17 cellular contexts compared by ENCODE assay signal in the genomic region with DNA sequence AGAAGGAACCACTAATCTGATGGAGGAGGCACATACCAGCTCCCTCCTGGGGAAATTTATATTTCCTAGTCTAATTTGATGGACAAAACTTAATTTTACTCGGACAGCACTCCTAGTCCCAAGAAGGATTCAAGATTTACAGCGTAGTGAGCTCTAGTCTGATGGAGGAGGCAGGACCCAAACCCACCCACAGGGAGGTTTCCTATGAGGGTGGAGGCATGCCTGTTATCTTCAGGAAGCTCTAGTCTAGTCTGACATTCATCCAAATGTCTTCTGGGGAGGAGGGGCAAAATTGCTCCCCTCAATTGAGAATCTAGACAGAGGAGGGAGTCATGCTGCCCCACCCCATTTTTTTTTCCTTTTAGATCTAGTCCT. TPM values are rescaled to one million over a fixed set of nuclear protein-coding genes. Genes with fewer than 3 reads are reported as not detected.
A peak's percentile ranks its signal among the peaks of the same experiment; 100 is the strongest.
DNase-seq lines count a peak whose midpoint lies in the region; ATAC-seq and TF ChIP-seq lines count a peak whose summit lies in the region.
"Had no signal": no experiment of that assay in that cellular context is flagged by ENCODE, and none has a peak within 500 bp of the region (broad histone marks: within the 10 kb centered on the region; RNA-seq: fewer than 3 reads in every experiment).

No MANE protein-coding gene starts in this region.

- TF ChIP-seq CTCF in natural killer cell (IDR thresholded peaks at IDR 0.05) (no peak), body of pancreas (IDR thresholded peaks at IDR 0.05) (no peak), osteoblast (IDR thresholded peaks at IDR 0.05; ENCODE audit: extremely low read depth, low read depth, low read length) (no peak), upper lobe of right lung (IDR thresholded peaks at IDR 0.05) (no peak)

- DNase-seq in natural killer cell treated with Interleukin-12 subunit alpha and Interleukin-12 subunit beta and Interleukin-15 and Interleukin-18, amount 100 ng/mL, for 72 hours (ENCODE audit: low spot score): no peak
- no peak for DNase-seq in natural killer cell
- DNase-seq in body of pancreas: no peak
- no peak for DNase-seq in osteoblast (ENCODE audit: insufficient read length, low spot score, missing footprints)
- DNase-seq in upper lobe of right lung: no peak
- no peak for DNase-seq in glomerular visceral epithelial cell (ENCODE audit: extremely low spot score)
- DNase-seq in COR-L47 (lab: John Stamatoyannopoulos, UW): no peak
- no peak for DNase-seq in aorta
- DNase-seq: ACHN; AML-193; CD4-positive, CD25-positive, alpha-beta regulatory T cell; NCI-H1436; NCI-H2081; NCI-H510A; NCI-H774 had no signal

- H3K36me3 ChIP-seq in body of pancreas (replicated peaks in 1 of 2; ENCODE audit: insufficient read depth in 1 of 2, low read depth in 2 of 2) (no peaks in the 10 kb centered on the region), osteoblast (ENCODE audit: insufficient read depth, low read length) (no peaks in the 10 kb centered on the region), upper lobe of right lung (no peaks in the 10 kb centered on the region), aorta (ENCODE audit: control insufficient read depth in 1 of 2, insufficient read depth in 2 of 2, low read length in 1 of 2) (no peaks in the 10 kb centered on the region)
- H3K36me3 ChIP-seq: SJSA1 had no signal

- no peaks in the 10 kb centered on the region for H3K9me3 Mint-ChIP-seq in natural killer cell treated with Interleukin-12 subunit alpha and Interleukin-12 subunit beta and Interleukin-15 and Interleukin-18, amount 100 ng/mL, for 72 hours
- no peaks in the 10 kb centered on the region for H3K9me3 Mint-ChIP-seq in natural killer cell
- H3K9me3 Mint-ChIP-seq: CD4-positive, CD25-positive, alpha-beta regulatory T cell had no signal

- no peak for ATAC-seq in natural killer cell treated with Interleukin-12 subunit alpha and Interleukin-12 subunit beta and Interleukin-15 and Interleukin-18, amount 100 ng/mL, for 72 hours
- ATAC-seq in natural killer cell (no peak), body of pancreas (no peak), upper lobe of right lung (no peak), aorta (ENCODE audit: low FRiP score) (no peak)

- H3K4me1 Mint-ChIP-seq in natural killer cell treated with Interleukin-12 subunit alpha and Interleukin-12 subunit beta and Interleukin-15 and Interleukin-18, amount 100 ng/mL, for 72 hours (ENCODE audit: low read depth in 2 of 2): peaks cover 36 to 51% of the 10 kb centered on the region in 2 donors
- peaks cover 18 to 45% of the 10 kb centered on the region in 2 donors for H3K4me1 Mint-ChIP-seq in natural killer cell

- H3K27me3 ChIP-seq in body of pancreas (no peaks in the 10 kb centered on the region), osteoblast (ENCODE audit: insufficient read depth, low read length) (no peaks in the 10 kb centered on the region), upper lobe of right lung (no peaks in the 10 kb centered on the region), aorta (ENCODE audit: control insufficient read depth in 1 of 2, insufficient read depth in 2 of 2, low read length in 1 of 2) (no peaks in the 10 kb centered on the region)
- H3K27me3 ChIP-seq: SJSA1 had no signal

- no peak overlapping the region for H3K4me3 ChIP-seq in body of pancreas
- H3K4me3 ChIP-seq in osteoblast (ENCODE audit: insufficient read depth, low read length): peak overlapping the region; percentile 23
- no peak overlapping the region for H3K4me3 ChIP-seq in upper lobe of right lung
- H3K4me3 ChIP-seq in aorta (ENCODE audit: low read length in 2 of 2): no peak overlapping the region
- H3K4me3 ChIP-seq: SJSA1 had no signal

- H3K9me3 ChIP-seq in body of pancreas (no peaks in the 10 kb centered on the region), osteoblast (ENCODE audit: low read depth, low read length) (no peaks in the 10 kb centered on the region), upper lobe of right lung (no peaks in the 10 kb centered on the region), aorta (ENCODE audit: control insufficient read depth, low read length) (no peaks in the 10 kb centered on the region)
- H3K9me3 ChIP-seq: SJSA1 had no signal

- H4K20me1 ChIP-seq in osteoblast (ENCODE audit: insufficient read depth, low read length): no peaks in the 10 kb centered on the region

- H3K27ac Mint-ChIP-seq in natural killer cell treated with Interleukin-12 subunit alpha and Interleukin-12 subunit beta and Interleukin-15 and Interleukin-18, amount 100 ng/mL, for 72 hours: peak overlapping the region in 1 of 2 donors; percentile 90
- H3K27ac Mint-ChIP-seq in natural killer cell: no peak overlapping the region

- no peaks in the 10 kb centered on the region for H3K79me2 ChIP-seq in osteoblast (ENCODE audit: insufficient read depth, low read length)

- intact Hi-C loops in natural killer cell (cut with micrococcal nuclease): no loop called here
- intact Hi-C loops in body of pancreas (cut with DNase I): loop anchor here (5.0 kb wide), 1 partner anchor 236 kb away; a partner anchor contains a TSS
- intact Hi-C loops in upper lobe of right lung (cut with DNase I): no loop called here
- intact Hi-C loops in aorta (cut with DNase I): no loop called here

- WGBS in body of pancreas, 2 donors: 75 to 84% methylated on average over 2 of the region's 2 CpGs
- WGBS in aorta, 2 donors: 88% methylated on average over 2 of the region's 2 CpGs

- H3K4me1 ChIP-seq in body of pancreas (peaks cover 57% of the 10 kb centered on the region), osteoblast (ENCODE audit: insufficient read depth, low read length) (peaks cover 56% of the 10 kb centered on the region), upper lobe of right lung (peaks cover 38% of the 10 kb centered on the region), aorta (ENCODE audit: control insufficient read depth in 1 of 2, insufficient read depth in 2 of 2, low read length in 2 of 2) (no peaks in the 10 kb centered on the region)

- no peaks in the 10 kb centered on the region for H3K36me3 Mint-ChIP-seq in natural killer cell treated with Interleukin-12 subunit alpha and Interleukin-12 subunit beta and Interleukin-15 and Interleukin-18, amount 100 ng/mL, for 72 hours
- no peaks in the 10 kb centered on the region for H3K36me3 Mint-ChIP-seq in natural killer cell
- H3K36me3 Mint-ChIP-seq: CD4-positive, CD25-positive, alpha-beta regulatory T cell had no signal

- H3K4me3 Mint-ChIP-seq in natural killer cell treated with Interleukin-12 subunit alpha and Interleukin-12 subunit beta and Interleukin-15 and Interleukin-18, amount 100 ng/mL, for 72 hours: peak overlapping the region; percentile 87
- no peak overlapping the region for H3K4me3 Mint-ChIP-seq in natural killer cell
- H3K4me3 Mint-ChIP-seq: CD4-positive, CD25-positive, alpha-beta regulatory T cell had no signal

- peak overlapping the region; percentile 66 for H3K4me2 ChIP-seq in osteoblast (ENCODE audit: insufficient read depth, low read length)

- no peak overlapping the region for H2AFZ ChIP-seq in osteoblast (ENCODE audit: low read length)

- no peaks in the 10 kb centered on the region for H3K27me3 Mint-ChIP-seq in natural killer cell treated with Interleukin-12 subunit alpha and Interleukin-12 subunit beta and Interleukin-15 and Interleukin-18, amount 100 ng/mL, for 72 hours
- no peaks in the 10 kb centered on the region for H3K27me3 Mint-ChIP-seq in natural killer cell (ENCODE audit: low read depth in 2 of 2)

- TF ChIP-seq POLR2A in body of pancreas (IDR thresholded peaks at IDR 0.05): no peak

- H3K27ac ChIP-seq in body of pancreas (peak overlapping the region; percentile 69 to 98 (median 82)), osteoblast (ENCODE audit: low read depth, low read length) (peak overlapping the region; percentile 100), upper lobe of right lung (peak overlapping the region; percentile 24), aorta (ENCODE audit: low read depth in 1 of 2, low read length in 2 of 2) (no peak overlapping the region)
- H3K27ac ChIP-seq: HL-60 had no signal

RNA-seq across cellular contexts. Expression of a gene that starts 10.4 kb away (rescaled TPM):
- 100 to 1,000 TPM; 117 to 122 TPM for total RNA-seq in natural killer cell treated with Interleukin-12 subunit alpha and Interleukin-12 subunit beta and Interleukin-15 and Interleukin-18, amount 100 ng/mL, for 72 hours
- 100 to 1,000 TPM; 152 to 199 (median 164) TPM for total RNA-seq in natural killer cell
- total RNA-seq in body of pancreas: 10 to 100 TPM; 26.2 to 72.5 TPM
- 6.5 and 7.2 TPM in 2 replicates for total RNA-seq in osteoblast
- total RNA-seq in upper lobe of right lung: 87.4 TPM
- total RNA-seq in aorta: 100 to 1,000 TPM in 1 of 2 donors, 10 to 100 TPM in 1; 46.4 to 102 TPM
- polyA plus RNA-seq in aorta: 10 to 100 TPM; 29.9 to 36.2 TPM

RNA-seq across cellular contexts. Expression of a gene that starts 39.2 kb away (rescaled TPM):
- total RNA-seq in natural killer cell treated with Interleukin-12 subunit alpha and Interleukin-12 subunit beta and Interleukin-15 and Interleukin-18, amount 100 ng/mL, for 72 hours: not detected
- total RNA-seq in natural killer cell (not detected), body of pancreas (1 to 10 TPM in 1 of 2 donors, under 1 TPM in 1; 0.33 to 1.3 TPM), osteoblast (under 0.01 TPM in 1 of 2 replicates, not detected in the other), upper lobe of right lung (not detected), aorta (under 1 TPM in 1 of 2 donors, not detected in 1; 0.36 TPM)
- not detected for polyA plus RNA-seq in aorta
- total RNA-seq: CD4-positive, CD25-positive, alpha-beta regulatory T cell; SJSA1 had no signal
- polyA plus RNA-seq: CD4-positive, CD25-positive, alpha-beta regulatory T cell had no signal

RNA-seq across cellular contexts. Expression of a gene that starts 39.5 kb away (rescaled TPM):
- total RNA-seq in natural killer cell treated with Interleukin-12 subunit alpha and Interleukin-12 subunit beta and Interleukin-15 and Interleukin-18, amount 100 ng/mL, for 72 hours: not detected
- total RNA-seq in natural killer cell: not detected
- 10 to 100 TPM; 18.5 to 23.6 TPM for total RNA-seq in body of pancreas
- not detected in 2 replicates for total RNA-seq in osteoblast
- 3.2 TPM for total RNA-seq in upper lobe of right lung
- total RNA-seq in aorta: not detected
- polyA plus RNA-seq in aorta: 10 to 100 TPM in 1 of 2 donors, not detected in 1; 13.3 TPM
- total RNA-seq: CD4-positive, CD25-positive, alpha-beta regulatory T cell; SJSA1 had no signal
- polyA plus RNA-seq: CD4-positive, CD25-positive, alpha-beta regulatory T cell had no signal

Comparison
In these comparisons a context has a peak if more than half of its experiments do, and no peak if none do; other contexts are left out.
1. H3K27ac ChIP-seq: peak in body of pancreas (4 of 4), osteoblast (single experiment) and upper lobe of right lung (single experiment); none in aorta (0 of 2).